Comparison of ENCODE assay signal across 24 cellular contexts in genomic region chr16:74888227-74888862, GRCh38.
A peak's percentile ranks its signal among the peaks of the same experiment; 100 is the strongest.
DNase-seq lines count a peak whose midpoint lies in the region; ATAC-seq lines count a peak whose summit lies in the region.
"Had no signal": no experiment of that assay in that cellular context is flagged by ENCODE, and none has a peak within 500 bp of the region (broad histone marks: within the 10 kb centered on the region; RNA-seq: fewer than 3 reads in every experiment).

No MANE protein-coding gene starts in this region.

- peak overlapping the region; percentile 68 to 91 for H3K27ac Mint-ChIP-seq in effector memory CD8-positive, alpha-beta T cell
- H3K27ac Mint-ChIP-seq: activated naive CD4-positive, alpha-beta T cell treated with anti-CD3 and anti-CD28 coated beads, Interleukin-2, amount 10 ng/mL, durations not matched to agents 7 days and 5 days; B cell; type B pancreatic cell had no signal

- H3K4me3 Mint-ChIP-seq in activated T-cell treated with anti-CD3 and anti-CD28 coated beads, Interleukin-2, amount 50 U/mL, for 4 hours: peak overlapping the region; percentile 35
- H3K4me3 Mint-ChIP-seq in effector memory CD8-positive, alpha-beta T cell: peak overlapping the region in 1 of 2 donors; percentile 51
- H3K4me3 Mint-ChIP-seq: activated naive CD4-positive, alpha-beta T cell treated with anti-CD3 and anti-CD28 coated beads, Interleukin-2, amount 10 ng/mL, durations not matched to agents 7 days and 5 days; B cell; type B pancreatic cell had no signal

- H2AK5ac ChIP-seq in trophoblast cell (ENCODE audit: low read length): no peak overlapping the region

- no peaks in the 10 kb centered on the region for H3K4me1 ChIP-seq in trophoblast cell (ENCODE audit: control insufficient read depth in 1 of 2, insufficient read depth in 2 of 2, low read length in 2 of 2)
- H3K4me1 ChIP-seq: HAP-1, Peyer's patch, psoas muscle had no signal

- H3K27ac ChIP-seq in trophoblast cell (ENCODE audit: low read depth, low read length): no peak overlapping the region
- H3K27ac ChIP-seq: cardiac muscle cell, Peyer's patch, psoas muscle had no signal

- no peaks in the 10 kb centered on the region for H3K79me1 ChIP-seq in trophoblast cell (ENCODE audit: low read length)

- no peak for DNase-seq in activated T-cell treated with anti-CD3 and anti-CD28 coated beads, Interleukin-2, amount 50 U/mL, for 4 hours
- DNase-seq in activated T-cell treated with anti-CD3 and anti-CD28 coated beads, Interleukin-2, amount 50 U/mL, for 1 hour: no peak
- DNase-seq in Jurkat, Clone E6-1 (ENCODE audit: low read depth, low spot score): peak; percentile 36
- peak in 2 of 3 experiments; percentile 28 for DNase-seq in effector memory CD8-positive, alpha-beta T cell
- DNase-seq in trophoblast cell (peak; percentile 20 to 35), NCI-H2029 (lab: John Stamatoyannopoulos, UW) (no peak)
- DNase-seq: activated CD8-positive, alpha-beta memory T cell treated with anti-CD3 and anti-CD28 coated beads, Interleukin-2, amount 50 U/mL, for 48 hours; activated naive CD4-positive, alpha-beta T cell treated with anti-CD3 and anti-CD28 coated beads, Interleukin-2, amount 10 ng/mL, durations not matched to agents 7 days and 5 days; anterior cingulate cortex; cortex of kidney; Kasumi-1; MV-4-11; NCI-H1694 treated with DMSO at 0.1 percent for 48 hours; NCI-H2171 treated with DMSO at 0.1 percent for 48 hours; NCI-H524; Peyer's patch; psoas muscle; SIG-M5 had no signal

- no peak overlapping the region for H4K91ac ChIP-seq in trophoblast cell (ENCODE audit: low read depth, low read length)

- H2BK120ac ChIP-seq in trophoblast cell (ENCODE audit: insufficient read depth, low read length, poor library complexity): no peak overlapping the region

- ATAC-seq in activated T-cell treated with anti-CD3 and anti-CD28 coated beads, Interleukin-2, amount 50 U/mL, for 4 hours: no peak
- peak; percentile 87 for ATAC-seq in effector memory CD8-positive, alpha-beta T cell (replicated peaks)
- no peak for ATAC-seq in GM21381 (IDR thresholded peaks at IDR 0.05; ENCODE audit: unreplicated experiment)
- ATAC-seq in HG03039 (IDR thresholded peaks at IDR 0.05; ENCODE audit: unreplicated experiment): no peak
- ATAC-seq: psoas muscle had no signal

- no peak overlapping the region for H3K14ac ChIP-seq in trophoblast cell (ENCODE audit: low read length)

- no peak overlapping the region for H2BK5ac ChIP-seq in trophoblast cell (ENCODE audit: low read depth, low read length, poor library complexity)

- no peak overlapping the region for H2BK12ac ChIP-seq in trophoblast cell (ENCODE audit: low read length)

- H4K8ac ChIP-seq in trophoblast cell (ENCODE audit: low read depth, low read length): no peak overlapping the region

- H3K4me2 ChIP-seq in trophoblast cell (ENCODE audit: low read length): no peak overlapping the region

- no CpG with 5 or more reads among the region's 13 CpGs for WGBS in trophoblast cell (ENCODE audit: extremely low coverage, insufficient coverage, insufficient read length)

- no peaks in the 10 kb centered on the region for H3K79me2 ChIP-seq in trophoblast cell (ENCODE audit: control insufficient read depth, insufficient read depth, low read length, poor library complexity)

- H3K18ac ChIP-seq in trophoblast cell (ENCODE audit: low read length): no peak overlapping the region

- H3K4me3 ChIP-seq in Jurkat, Clone E6-1 (ENCODE audit: low read length): no peak overlapping the region
- H3K4me3 ChIP-seq in trophoblast cell (ENCODE audit: low read depth, low read length): no peak overlapping the region
- H3K4me3 ChIP-seq: cardiac muscle cell, HAP-1, Peyer's patch, psoas muscle had no signal

- no peak overlapping the region for H3K4ac ChIP-seq in trophoblast cell (ENCODE audit: low read depth, low read length)

- peaks cover 1% of the 10 kb centered on the region for H3K9me3 ChIP-seq in trophoblast cell (ENCODE audit: insufficient read depth, low read depth, low read length)
- H3K9me3 ChIP-seq: HAP-1, Peyer's patch, psoas muscle had no signal

- H3K36me3 ChIP-seq in trophoblast cell (ENCODE audit: control insufficient read depth in 1 of 2, insufficient read depth in 2 of 2, low read length in 2 of 2): peaks cover 30 to 55% of the 10 kb centered on the region in 2 experiments

- no peaks in the 10 kb centered on the region for H3K27me3 ChIP-seq in trophoblast cell (ENCODE audit: insufficient read depth, low read length)
- H3K27me3 ChIP-seq: cardiac muscle cell, Peyer's patch had no signal

- no peak overlapping the region for H3K9ac ChIP-seq in trophoblast cell (ENCODE audit: low read length)

- H3K9me3 Mint-ChIP-seq in activated T-cell treated with anti-CD3 and anti-CD28 coated beads, Interleukin-2, amount 50 U/mL, for 4 hours: no peaks in the 10 kb centered on the region
- no peaks in the 10 kb centered on the region for H3K9me3 Mint-ChIP-seq in effector memory CD8-positive, alpha-beta T cell
- H3K9me3 Mint-ChIP-seq: activated naive CD4-positive, alpha-beta T cell treated with anti-CD3 and anti-CD28 coated beads, Interleukin-2, amount 10 ng/mL, durations not matched to agents 7 days and 5 days; type B pancreatic cell had no signal

- H3K4me1 Mint-ChIP-seq in activated T-cell treated with anti-CD3 and anti-CD28 coated beads, Interleukin-2, amount 50 U/mL, for 4 hours (ENCODE audit: low read depth): peaks cover 10% of the 10 kb centered on the region
- H3K4me1 Mint-ChIP-seq in effector memory CD8-positive, alpha-beta T cell (ENCODE audit: low read depth in 2 of 2): peaks cover 0 to 30% of the 10 kb centered on the region in 2 donors
- H3K4me1 Mint-ChIP-seq: activated naive CD4-positive, alpha-beta T cell treated with anti-CD3 and anti-CD28 coated beads, Interleukin-2, amount 10 ng/mL, durations not matched to agents 7 days and 5 days; B cell had no signal

- no peak overlapping the region for H4K12ac ChIP-seq in trophoblast cell (ENCODE audit: low read depth, low read length)

- H3K36me3 Mint-ChIP-seq in activated T-cell treated with anti-CD3 and anti-CD28 coated beads, Interleukin-2, amount 50 U/mL, for 4 hours (ENCODE audit: insufficient read depth): peaks cover 58% of the 10 kb centered on the region
- H3K36me3 Mint-ChIP-seq in effector memory CD8-positive, alpha-beta T cell (ENCODE audit: insufficient read depth): peaks cover 89% of the 10 kb centered on the region

- no peak overlapping the region for H2AFZ ChIP-seq in trophoblast cell (ENCODE audit: insufficient read depth, low read length, poor library complexity)

- H3K23ac ChIP-seq in trophoblast cell (ENCODE audit: low read length): no peak overlapping the region

- no peaks in the 10 kb centered on the region for H3K27me3 Mint-ChIP-seq in activated T-cell treated with anti-CD3 and anti-CD28 coated beads, Interleukin-2, amount 50 U/mL, for 4 hours (ENCODE audit: low read depth)
- H3K27me3 Mint-ChIP-seq in effector memory CD8-positive, alpha-beta T cell: no peaks in the 10 kb centered on the region
- H3K27me3 Mint-ChIP-seq: activated naive CD4-positive, alpha-beta T cell treated with anti-CD3 and anti-CD28 coated beads, Interleukin-2, amount 10 ng/mL, durations not matched to agents 7 days and 5 days; B cell; type B pancreatic cell had no signal

Comparison
In these comparisons a context has a peak if more than half of its experiments do, and no peak if none do; other contexts are left out.
1. DNase-seq: peak in Jurkat, Clone E6-1 (single experiment), effector memory CD8-positive, alpha-beta T cell (2 of 3) and trophoblast cell (2 of 2); none in activated T-cell treated with anti-CD3 and anti-CD28 coated beads, Interleukin-2, amount 50 U/mL, for 4 hours (single experiment), activated T-cell treated with anti-CD3 and anti-CD28 coated beads, Interleukin-2, amount 50 U/mL, for 1 hour (single experiment) and NCI-H2029 (single experiment).